In genomic region chr15:32826685-32827084, GRCh38 we compare ENCODE assay signal across 1 cellular context.
TF ChIP-seq lines count a peak whose summit lies in the region.

No MANE protein-coding gene starts in this region.

TF ChIP-seq in IMR-90, 13 proteins besides CTCF, POLR2A, EP300 and RAD21 (continued from another document):
- no peak for TF ChIP-seq ELK1 (IDR thresholded peaks at IDR 0.05; ENCODE audit: borderline replicate concordance, low read depth, low read length)
- no peak for TF ChIP-seq RFX5 (IDR thresholded peaks at IDR 0.05; ENCODE audit: low read depth, low read length)
- TF ChIP-seq NFE2L2 (IDR thresholded peaks at IDR 0.05; ENCODE audit: low read depth, low read length) = no peak
- TF ChIP-seq SMC3 (IDR thresholded peaks at IDR 0.05; ENCODE audit: low read depth, low read length) = no peak
- TF ChIP-seq CHD1 (IDR thresholded peaks at IDR 0.05; ENCODE audit: low read depth, low read length) = no peak
- TF ChIP-seq FOS (IDR thresholded peaks at IDR 0.05; ENCODE audit: low read depth, low read length) = no peak
- TF ChIP-seq MAZ (IDR thresholded peaks at IDR 0.05; ENCODE audit: borderline replicate concordance, low read depth, low read length) = no peak
- no peak for TF ChIP-seq BHLHE40 (IDR thresholded peaks at IDR 0.05; ENCODE audit: low read depth, low read length)
- no peak for TF ChIP-seq CEBPB (IDR thresholded peaks at IDR 0.05; ENCODE audit: low read depth, low read length)
- TF ChIP-seq USF2 (IDR thresholded peaks at IDR 0.05; ENCODE audit: low read depth, low read length) = no peak
